ENCODE assay signal across 22 cellular contexts in genomic region chr16:3625331-3625730, GRCh38. TPM values are rescaled to one million over a fixed set of nuclear protein-coding genes. Genes with fewer than 3 reads are reported as not detected.
DNase-seq lines count a peak whose midpoint lies in the region; ATAC-seq lines count a peak whose summit lies in the region.
"Had no signal": no experiment of that assay in that cellular context is flagged by ENCODE, and none has a peak within 500 bp of the region (broad histone marks: within the 10 kb centered on the region; RNA-seq: fewer than 3 reads in every experiment).

No MANE protein-coding gene starts in this region.

- no peak overlapping the region for H3K4me3 ChIP-seq in BLaER1
- H3K4me3 ChIP-seq in CD4-positive, alpha-beta memory T cell (ENCODE audit: low read length in 2 of 2) = no peak overlapping the region
- H3K4me3 ChIP-seq: left ventricle myocardium inferior, vagina had no signal

- no peaks in the 10 kb centered on the region for H3K9me3 ChIP-seq in BLaER1
- no peaks in the 10 kb centered on the region for H3K9me3 ChIP-seq in CD4-positive, alpha-beta memory T cell (ENCODE audit: control insufficient read depth in 1 of 2, low read length in 2 of 2)
- H3K9me3 ChIP-seq in T-helper 17 cell (ENCODE audit: control insufficient read depth, low read length, poor library complexity, severe bottlenecking) = no peaks in the 10 kb centered on the region
- H3K9me3 ChIP-seq: left ventricle myocardium inferior, vagina had no signal

- H3K4me3 Mint-ChIP-seq in CD4-positive, alpha-beta memory T cell = peak overlapping the region in 1 of 8 donors; percentile 31
- no peak overlapping the region for H3K4me3 Mint-ChIP-seq in T-helper 17 cell
- H3K4me3 Mint-ChIP-seq: activated T-cell treated with anti-CD3 and anti-CD28 coated beads, Interleukin-2, amount 50 U/mL, for 4 hours; mesothelial cell of epicardium; nephron progenitor cell had no signal

- no peaks in the 10 kb centered on the region for H3K27me3 Mint-ChIP-seq in CD4-positive, alpha-beta memory T cell
- H3K27me3 Mint-ChIP-seq in T-helper 17 cell = no peaks in the 10 kb centered on the region

- peaks cover 15% of the 10 kb centered on the region; the same call in 1 of the 2 replicates for H4K20me1 ChIP-seq in BLaER1

- H3K9me3 Mint-ChIP-seq in CD4-positive, alpha-beta memory T cell = no peaks in the 10 kb centered on the region
- H3K9me3 Mint-ChIP-seq: activated naive CD4-positive, alpha-beta T cell treated with anti-CD3 and anti-CD28 coated beads, Interleukin-2, amount 50 U/mL, for 72 hours; activated T-cell treated with anti-CD3 and anti-CD28 coated beads, Interleukin-2, amount 50 U/mL, for 4 hours; mesothelial cell of epicardium; nephron progenitor cell had no signal

- H3K27ac ChIP-seq in BLaER1 = 0 out of 2 replicates have a peak overlapping the region, but pooled peaks have one; percentile 42
- H3K27ac ChIP-seq in CD4-positive, alpha-beta memory T cell (ENCODE audit: low read depth, low read length) = no peak overlapping the region
- H3K27ac ChIP-seq: foreskin keratinocyte, left ventricle myocardium inferior, vagina, WERI-Rb-1 had no signal

- H3K27me3 ChIP-seq in BLaER1 = no peaks in the 10 kb centered on the region
- H3K27me3 ChIP-seq in CD4-positive, alpha-beta memory T cell (ENCODE audit: insufficient read depth, low read length) = no peaks in the 10 kb centered on the region
- H3K27me3 ChIP-seq: foreskin keratinocyte, vagina had no signal

- no peak overlapping the region for H3K9ac ChIP-seq in BLaER1

- peak overlapping the region; percentile 57 to 92 (median 76) for H3K27ac Mint-ChIP-seq in CD4-positive, alpha-beta memory T cell
- peak overlapping the region; percentile 77 for H3K27ac Mint-ChIP-seq in T-helper 17 cell
- H3K27ac Mint-ChIP-seq: mesothelial cell of epicardium, nephron progenitor cell had no signal

- H3K4me2 ChIP-seq in BLaER1 = peak overlapping the region; percentile 53

- ATAC-seq in T-helper 17 cell = no peak
- ATAC-seq in HG03175 (IDR thresholded peaks at IDR 0.05; ENCODE audit: unreplicated experiment) = no peak
- ATAC-seq: foreskin keratinocyte had no signal

- H3K4me1 ChIP-seq in BLaER1 = peaks cover 44% of the 10 kb centered on the region
- peaks cover 31% of the 10 kb centered on the region for H3K4me1 ChIP-seq in CD4-positive, alpha-beta memory T cell (ENCODE audit: insufficient read depth, low read length)
- H3K4me1 ChIP-seq: foreskin keratinocyte, left ventricle myocardium inferior, vagina had no signal

- no peak for DNase-seq in CD4-positive, alpha-beta memory T cell
- DNase-seq in T-helper 17 cell = no peak
- peak; percentile 5 for DNase-seq in islet precursor cell
- DNase-seq in CD1c-positive myeloid dendritic cell (ENCODE audit: extremely low spot score) = no peak
- no peak for DNase-seq in occipital lobe (lab: John Stamatoyannopoulos, UW)
- DNase-seq: activated CD4-positive, alpha-beta T cell treated with anti-CD3 and anti-CD28 coated beads, Interleukin-2, amount 50 U/mL, for 4 hours; activated T-cell treated with anti-CD3 and anti-CD28 coated beads, Interleukin-2, amount 50 U/mL, for 4 hours; Calu3; erythroblast; foreskin keratinocyte; IMR-90; left ventricle myocardium inferior; NCI-H1436; NCI-H524; nephron progenitor cell; posterior cingulate gyrus; WERI-Rb-1 had no signal

- intact Hi-C loops in CD4-positive, alpha-beta memory T cell (cut with micrococcal nuclease) = no loop called here

- no peaks in the 10 kb centered on the region for H3K36me3 Mint-ChIP-seq in CD4-positive, alpha-beta memory T cell
- no peaks in the 10 kb centered on the region for H3K36me3 Mint-ChIP-seq in T-helper 17 cell (ENCODE audit: low read depth)
- H3K36me3 Mint-ChIP-seq: activated naive CD4-positive, alpha-beta T cell treated with anti-CD3 and anti-CD28 coated beads, Interleukin-2, amount 50 U/mL, for 72 hours had no signal

- CTCF ChIA-PET in CD4-positive, alpha-beta memory T cell (lab: Charles Lee; ENCODE audit: partially characterized antibody) = no interaction called here

- peaks cover 20 to 46% (median 36%) of the 10 kb centered on the region in 4 donors for H3K4me1 Mint-ChIP-seq in CD4-positive, alpha-beta memory T cell
- peaks cover 23% of the 10 kb centered on the region for H3K4me1 Mint-ChIP-seq in T-helper 17 cell
- H3K4me1 Mint-ChIP-seq: mesothelial cell of epicardium, nephron progenitor cell had no signal

- H3K36me3 ChIP-seq in BLaER1 = no peaks in the 10 kb centered on the region
- H3K36me3 ChIP-seq in CD4-positive, alpha-beta memory T cell (ENCODE audit: insufficient read depth, low read length) = no peaks in the 10 kb centered on the region
- H3K36me3 ChIP-seq: left ventricle myocardium inferior, vagina, WERI-Rb-1 had no signal

- POLR2A ChIA-PET in CD4-positive, alpha-beta memory T cell (lab: Charles Lee; ENCODE audit: partially characterized antibody) = interaction anchor here (0.9 kb wide), 1 partner anchor 14 kb away, joined by 4 read pairs; the partner anchor contains the start of gene SLX4

RNA-seq across cellular contexts. Expression of gene SLX4, which starts 13.9 kb away (rescaled TPM):
- total RNA-seq in CD4-positive, alpha-beta memory T cell = 1 to 10 TPM; 5.7 to 6.7 TPM
- under 1 TPM in 1 of 2 donors, not detected in 1; 0.87 TPM for polyA plus RNA-seq in CD4-positive, alpha-beta memory T cell
- total RNA-seq in T-helper 17 cell (1 to 10 TPM; 5.6 TPM), occipital lobe (6.2 TPM)

RNA-seq across cellular contexts. Expression of gene DNASE1, which starts 29.2 kb away (rescaled TPM):
- 10 to 100 TPM; 51.2 to 59.9 TPM for total RNA-seq in CD4-positive, alpha-beta memory T cell
- 1 to 10 TPM in 1 of 2 donors, not detected in 1; 7.7 TPM for polyA plus RNA-seq in CD4-positive, alpha-beta memory T cell
- total RNA-seq in T-helper 17 cell = 10 to 100 TPM; 19.6 to 21.5 TPM
- 35.9 TPM for total RNA-seq in occipital lobe

RNA-seq across cellular contexts. Expression of gene NLRC3, which starts 48.1 kb away (rescaled TPM):
- 100 to 1,000 TPM; 111 TPM for total RNA-seq in CD4-positive, alpha-beta memory T cell
- polyA plus RNA-seq in CD4-positive, alpha-beta memory T cell = 10 to 100 TPM; 13.1 to 39.3 TPM
- total RNA-seq in T-helper 17 cell (10 to 100 TPM; 71.7 to 76.7 TPM), occipital lobe (0.62 TPM)
- total RNA-seq: foreskin keratinocyte, IMR-90 had no signal
- polyA plus RNA-seq: foreskin keratinocyte, IMR-90 had no signal

Comparison
In these comparisons a context has a peak if more than half of its experiments do, and no peak if none do; other contexts are left out.
1. RNA of gene NLRC3, which starts 48.1 kb away (total RNA-seq): 111 TPM in CD4-positive, alpha-beta memory T cell and 71.7 to 76.7 TPM in T-helper 17 cell; 0.62 TPM in occipital lobe (single experiment); every median in the first group is over 10 times any median in the second.